ENCODE assay signal across 1 cellular context in the genomic region with DNA sequence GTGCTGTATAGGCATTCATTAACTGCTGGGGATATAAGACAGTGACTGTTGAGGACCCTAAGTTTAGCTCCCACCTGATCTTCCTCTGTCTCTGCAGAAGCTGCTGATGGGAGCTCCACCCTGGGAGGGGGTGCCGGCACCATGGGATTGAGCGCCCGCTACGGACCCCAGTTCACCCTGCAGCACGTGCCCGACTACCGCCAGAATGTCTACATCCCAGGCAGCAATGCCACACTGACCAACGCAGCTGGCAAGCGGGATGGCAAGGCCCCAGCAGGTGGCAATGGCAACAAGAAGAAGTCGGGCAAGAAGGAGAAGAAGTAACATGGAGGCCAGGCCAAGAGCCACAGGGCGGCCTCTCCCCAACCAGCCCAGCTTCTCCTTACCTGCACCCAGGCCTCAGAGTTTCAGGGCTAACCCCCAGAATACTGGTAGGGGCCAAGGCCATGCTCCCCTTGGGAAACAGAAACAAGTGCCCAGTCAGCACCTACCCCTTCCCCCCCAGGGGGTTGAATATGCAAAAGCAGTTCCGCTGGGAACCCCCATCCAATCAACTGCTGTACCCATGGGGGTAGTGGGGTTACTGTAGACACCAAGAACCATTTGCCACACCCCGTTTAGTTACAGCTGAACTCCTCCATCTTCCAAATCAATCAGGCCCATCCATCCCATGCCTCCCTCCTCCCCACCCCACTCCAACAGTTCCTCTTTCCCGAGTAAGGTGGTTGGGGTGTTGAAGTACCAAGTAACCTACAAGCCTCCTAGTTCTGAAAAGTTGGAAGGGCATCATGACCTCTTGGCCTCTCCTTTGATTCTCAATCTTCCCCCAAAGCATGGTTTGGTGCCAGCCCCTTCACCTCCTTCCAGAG.
TF ChIP-seq lines count a peak whose summit lies in the region.

No MANE protein-coding gene starts in this region.

TF ChIP-seq in endothelial cell of umbilical vein, 7 proteins besides CTCF, POLR2A, EP300 and RAD21:
- no peak for TF ChIP-seq POLR2AphosphoS5 (IDR thresholded peaks at IDR 0.05; ENCODE audit: insufficient read depth, low read depth, low read length)
- TF ChIP-seq MAX (IDR thresholded peaks at IDR 0.05; ENCODE audit: insufficient read depth, insufficient read length) = no peak
- TF ChIP-seq MYC (IDR thresholded peaks at IDR 0.05; ENCODE audit: low read depth, low read length) = no peak
- TF ChIP-seq GATA2 (IDR thresholded peaks at IDR 0.05; ENCODE audit: insufficient read depth, insufficient read length, low read depth, low read length) = no peak
- TF ChIP-seq JUN (IDR thresholded peaks at IDR 0.05; ENCODE audit: borderline replicate concordance, insufficient read depth, insufficient read length, low read depth) = no peak
- TF ChIP-seq FOS (IDR thresholded peaks at IDR 0.05; ENCODE audit: borderline replicate concordance, insufficient read depth, low read length) = no peak
- no peak for TF ChIP-seq EZH2 (IDR thresholded peaks at IDR 0.05; ENCODE audit: borderline replicate concordance, low read depth, low read length, severe bottlenecking)
